Comparison of ENCODE assay signal across 1 cellular context in the genomic region with DNA sequence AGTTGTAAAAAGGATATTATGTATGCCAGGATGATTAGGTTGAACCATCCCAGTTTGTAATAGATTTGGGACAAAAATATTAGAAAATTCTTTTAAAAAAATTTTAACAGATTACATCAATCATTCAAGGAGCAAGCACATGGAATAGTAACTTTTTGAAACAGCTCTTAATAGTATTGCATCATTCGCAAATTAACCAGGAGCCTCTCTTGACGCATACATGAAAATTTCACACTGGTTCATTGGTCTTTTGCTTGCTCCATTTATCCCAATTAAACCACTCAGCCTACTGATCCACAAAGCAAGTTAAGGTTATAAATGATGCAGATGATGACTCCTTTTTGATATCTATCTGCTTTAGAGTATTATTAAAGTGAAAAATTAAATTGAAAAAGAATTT.
TF ChIP-seq lines count a peak whose summit lies in the region.

No MANE protein-coding gene starts in this region.

TF ChIP-seq in K562, 482 proteins besides CTCF, POLR2A, EP300 and RAD21 (continued from another document):
- TF ChIP-seq, protein P1, sequence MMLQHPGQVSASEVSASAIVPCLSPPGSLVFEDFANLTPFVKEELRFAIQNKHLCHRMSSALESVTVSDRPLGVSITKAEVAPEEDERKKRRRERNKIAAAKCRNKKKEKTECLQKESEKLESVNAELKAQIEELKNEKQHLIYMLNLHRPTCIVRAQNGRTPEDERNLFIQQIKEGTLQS (IDR thresholded peaks at IDR 0.05), result peak; percentile 74
- TF ChIP-seq, protein P1 (CRISPR knock-in tag; conservative IDR thresholded peaks at IDR 0.05), result no peak
- TF ChIP-seq CEBPG (CRISPR knock-in tag; IDR thresholded peaks at IDR 0.05) (no peak), CEBPG (tag; conservative IDR thresholded peaks at IDR 0.05 in 1 of 2, IDR thresholded peaks at IDR 0.05 in 1 of 2) (peak; percentile 49 to 83; a peak in 3 of 4 replicates)
TF ChIP-seq in K562: peak in this region for 3.
